33 cellular contexts compared by ENCODE assay signal in the genomic region with DNA sequence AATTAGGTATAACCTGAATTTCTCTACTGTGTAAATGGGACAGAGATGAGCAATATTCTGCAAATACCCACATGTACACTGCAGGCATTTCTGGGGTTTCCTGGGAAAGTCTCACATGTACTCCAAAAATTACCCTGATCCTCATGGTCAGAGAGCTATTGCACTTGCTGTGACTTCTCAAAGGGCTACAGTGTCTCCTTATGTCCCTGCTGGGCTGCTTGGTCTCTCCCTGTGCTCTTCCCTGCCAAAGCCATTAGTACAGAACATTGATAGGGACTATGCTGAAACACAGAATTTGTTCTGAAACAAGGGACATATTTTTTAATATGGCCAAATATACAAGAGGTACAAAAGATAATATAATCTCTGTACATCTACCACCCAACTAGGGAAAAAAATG.
"Had no signal": no experiment of that assay in that cellular context is flagged by ENCODE, and none has a peak within 500 bp of the region (broad histone marks: within the 10 kb centered on the region; RNA-seq: fewer than 3 reads in every experiment).

No MANE protein-coding gene starts in this region.

- ATAC-seq: activated naive CD4-positive, alpha-beta T cell treated with anti-CD3 and anti-CD28 coated beads, Interleukin-2, amount 50 U/mL, for 72 hours; activated naive CD8-positive, alpha-beta T cell treated with anti-CD3 and anti-CD28 coated beads, Interleukin-2, amount 50 U/mL, for 24 hours; activated T-cell treated with anti-CD3 and anti-CD28 coated beads, Interleukin-2, amount 50 U/mL, for 4 hours; activated T-cell treated with anti-CD3 and anti-CD28 coated beads, Interleukin-2, amount 50 U/mL, for 72 hours; activated T-helper 17 cell treated with anti-CD3 and anti-CD28 coated beads, Interleukin-2, amount 50 U/mL, for 72 hours; body of pancreas had no signal

- DNase-seq: activated effector memory CD4-positive, alpha-beta T cell treated with anti-CD3 and anti-CD28 coated beads, Interleukin-2, amount 50 U/mL, for 16 hours; activated effector memory CD4-positive, alpha-beta T cell treated with Interleukin-2 at 50 U/mL for 16 hours; activated gamma-delta T cell; activated gamma-delta T cell treated with Interleukin-2 at 50 U/mL for 16 hours; activated naive CD4-positive, alpha-beta T cell; activated naive CD4-positive, alpha-beta T cell treated with anti-CD3 and anti-CD28 coated beads for 36 hours; activated naive CD4-positive, alpha-beta T cell treated with anti-CD3 and anti-CD28 coated beads, Interleukin-2, amount 10 ng/mL, durations not matched to agents 7 days and 5 days; activated naive CD4-positive, alpha-beta T cell treated with anti-CD3 and anti-CD28 coated beads, Interleukin-2, amount 50 U/mL, for 16 hours; activated naive CD4-positive, alpha-beta T cell treated with Interleukin-2 at 50 U/mL for 16 hours; activated naive CD8-positive, alpha-beta T cell treated with anti-CD3 and anti-CD28 coated beads for 36 hours; activated naive CD8-positive, alpha-beta T cell treated with anti-CD3 and anti-CD28 coated beads, Interleukin-2, amount 10 ng/mL, durations not matched to agents 7 days and 5 days; activated naive CD8-positive, alpha-beta T cell treated with anti-CD3 and anti-CD28 coated beads, Interleukin-2, amount 50 U/mL, for 24 hours; activated T-cell treated with anti-CD3 and anti-CD28 coated beads for 4 hours; activated T-cell treated with anti-CD3 and anti-CD28 coated beads, Interleukin-2, amount 50 U/mL, for 1 hour; activated T-cell treated with anti-CD3 and anti-CD28 coated beads, Interleukin-2, amount 50 U/mL, for 24 hours; activated T-cell treated with anti-CD3 and anti-CD28 coated beads, Interleukin-2, amount 50 U/mL, for 4 hours; activated T-cell treated with anti-CD3 and anti-CD28 coated beads, Interleukin-2, amount 50 U/mL, for 48 hours; activated T-cell treated with anti-CD3 and anti-CD28 coated beads, Interleukin-2, amount 50 U/mL, for 72 hours; adrenal gland; amniotic stem cell; amygdala; anterior cingulate cortex; aorta; body of pancreas; brain microvascular endothelial cell; caudate nucleus; central memory CD4-positive, alpha-beta T cell; cerebellar nuclear complex had no signal

- H3K27me3 ChIP-seq: adrenal gland, ascending aorta, body of pancreas, brain microvascular endothelial cell, breast epithelium, cardiac muscle cell had no signal

- H3K36me3 ChIP-seq: adrenal gland, ascending aorta, brain microvascular endothelial cell, breast epithelium, cardiac muscle cell had no signal

- H3K4me3 ChIP-seq: adrenal gland, ascending aorta, body of pancreas, breast epithelium, cardiac muscle cell had no signal

- H3K9me3 ChIP-seq: adrenal gland, ascending aorta, body of pancreas, breast epithelium had no signal
